ENCODE assay signal across 12 cellular contexts in genomic region chr1:16011936-16012589, GRCh38. TPM values are rescaled to one million over a fixed set of nuclear protein-coding genes. Genes with fewer than 3 reads are reported as not detected.
DNase-seq lines count a peak whose midpoint lies in the region; ATAC-seq lines count a peak whose summit lies in the region.
"Had no signal": no experiment of that assay in that cellular context is flagged by ENCODE, and none has a peak within 500 bp of the region (broad histone marks: within the 10 kb centered on the region; RNA-seq: fewer than 3 reads in every experiment).

No MANE protein-coding gene starts in this region.

- peak overlapping the region; percentile 18 for H3K9ac ChIP-seq in HUES6 (ENCODE audit: low read length)

- no peaks in the 10 kb centered on the region for H3K36me3 ChIP-seq in HUES6 (ENCODE audit: control insufficient read depth, insufficient read depth, low read length)
- H3K36me3 ChIP-seq: SJCRH30 had no signal

- no peak for ATAC-seq in stimulated activated memory B cell treated with anti-CD40 and anti-IgM and Interleukin-4, amounts not matched to agents 10 μg/mL and 1 μg/mL and 100 μg/mL, for 72 hours
- ATAC-seq in GM18909 (IDR thresholded peaks at IDR 0.05; ENCODE audit: poor library complexity, unreplicated experiment), result no peak

- no peak overlapping the region for H3K27ac Mint-ChIP-seq in activated naive CD8-positive, alpha-beta T cell treated with anti-CD3 and anti-CD28 coated beads for 36 hours
- H3K27ac Mint-ChIP-seq in immature natural killer cell, result peak overlapping the region in 3 of 6 donors; percentile 30 to 53 (median 31)
- peak overlapping the region; percentile 70 for H3K27ac Mint-ChIP-seq in stimulated activated memory B cell treated with anti-CD40 and anti-IgM and Interleukin-4, amounts not matched to agents 10 μg/mL and 1 μg/mL and 100 μg/mL, for 72 hours
- H3K27ac Mint-ChIP-seq: activated naive CD4-positive, alpha-beta T cell treated with anti-CD3 and anti-CD28 coated beads, Interleukin-2, amount 10 ng/mL, durations not matched to agents 7 days and 5 days had no signal

- H3K36me3 Mint-ChIP-seq in activated naive CD8-positive, alpha-beta T cell treated with anti-CD3 and anti-CD28 coated beads for 36 hours, result no peaks in the 10 kb centered on the region
- no peaks in the 10 kb centered on the region for H3K36me3 Mint-ChIP-seq in immature natural killer cell
- H3K36me3 Mint-ChIP-seq in stimulated activated memory B cell treated with anti-CD40 and anti-IgM and Interleukin-4, amounts not matched to agents 10 μg/mL and 1 μg/mL and 100 μg/mL, for 72 hours, result no peaks in the 10 kb centered on the region
- H3K36me3 Mint-ChIP-seq: activated naive CD4-positive, alpha-beta T cell treated with anti-CD3 and anti-CD28 coated beads, Interleukin-2, amount 10 ng/mL, durations not matched to agents 7 days and 5 days; type B pancreatic cell had no signal

- peaks cover 43% of the 10 kb centered on the region for H3K4me1 ChIP-seq in HUES6 (ENCODE audit: control insufficient read depth, insufficient read depth, low read length)

- H3K9me3 Mint-ChIP-seq in activated naive CD8-positive, alpha-beta T cell treated with anti-CD3 and anti-CD28 coated beads for 36 hours, result no peaks in the 10 kb centered on the region
- H3K9me3 Mint-ChIP-seq in immature natural killer cell, result no peaks in the 10 kb centered on the region
- H3K9me3 Mint-ChIP-seq in stimulated activated memory B cell treated with anti-CD40 and anti-IgM and Interleukin-4, amounts not matched to agents 10 μg/mL and 1 μg/mL and 100 μg/mL, for 72 hours, result no peaks in the 10 kb centered on the region
- H3K9me3 Mint-ChIP-seq: activated naive CD4-positive, alpha-beta T cell treated with anti-CD3 and anti-CD28 coated beads, Interleukin-2, amount 10 ng/mL, durations not matched to agents 7 days and 5 days; type B pancreatic cell had no signal

- peak overlapping the region; percentile 36 for H3K4me3 ChIP-seq in HUES6 (ENCODE audit: low read depth, low read length)
- H3K4me3 ChIP-seq: SJCRH30 had no signal

- peak overlapping the region; percentile 53 for H3K4me3 Mint-ChIP-seq in activated naive CD8-positive, alpha-beta T cell treated with anti-CD3 and anti-CD28 coated beads for 36 hours
- peak overlapping the region; percentile 50 to 66 (median 57) for H3K4me3 Mint-ChIP-seq in immature natural killer cell
- H3K4me3 Mint-ChIP-seq in stimulated activated memory B cell treated with anti-CD40 and anti-IgM and Interleukin-4, amounts not matched to agents 10 μg/mL and 1 μg/mL and 100 μg/mL, for 72 hours, result peak overlapping the region; percentile 56
- H3K4me3 Mint-ChIP-seq: activated naive CD4-positive, alpha-beta T cell treated with anti-CD3 and anti-CD28 coated beads, Interleukin-2, amount 10 ng/mL, durations not matched to agents 7 days and 5 days; type B pancreatic cell had no signal

- peaks cover 7% of the 10 kb centered on the region for H3K4me1 Mint-ChIP-seq in activated naive CD8-positive, alpha-beta T cell treated with anti-CD3 and anti-CD28 coated beads for 36 hours
- H3K4me1 Mint-ChIP-seq in immature natural killer cell, result peaks cover 7% of the 10 kb centered on the region in 2 donors
- peaks cover 47% of the 10 kb centered on the region for H3K4me1 Mint-ChIP-seq in stimulated activated memory B cell treated with anti-CD40 and anti-IgM and Interleukin-4, amounts not matched to agents 10 μg/mL and 1 μg/mL and 100 μg/mL, for 72 hours

- DNase-seq in activated naive CD8-positive, alpha-beta T cell treated with anti-CD3 and anti-CD28 coated beads for 36 hours, result no peak
- no peak for DNase-seq in immature natural killer cell
- no peak for DNase-seq in NCI-H1417 (lab: John Stamatoyannopoulos, UW)
- DNase-seq in NCI-H1930 (lab: John Stamatoyannopoulos, UW), result no peak
- no peak for DNase-seq in NAMALWA (ENCODE audit: low spot score)
- DNase-seq: SJCRH30 had no signal

- peak overlapping the region; percentile 92; the same call in 1 of the 2 replicates for H3K27ac ChIP-seq in HUES6 (ENCODE audit: low read depth, low read length)
- H3K27ac ChIP-seq: SJCRH30 had no signal

- H3K27me3 Mint-ChIP-seq in activated naive CD8-positive, alpha-beta T cell treated with anti-CD3 and anti-CD28 coated beads for 36 hours, result peaks cover 15% of the 10 kb centered on the region
- H3K27me3 Mint-ChIP-seq in immature natural killer cell (ENCODE audit: low read depth in 3 of 3), result peaks cover 1 to 3% (median 2%) of the 10 kb centered on the region in 3 donors
- H3K27me3 Mint-ChIP-seq in stimulated activated memory B cell treated with anti-CD40 and anti-IgM and Interleukin-4, amounts not matched to agents 10 μg/mL and 1 μg/mL and 100 μg/mL, for 72 hours, result peaks cover 13% of the 10 kb centered on the region
- H3K27me3 Mint-ChIP-seq: type B pancreatic cell had no signal

- H3K9me3 ChIP-seq in HUES6 (ENCODE audit: control insufficient read depth, insufficient read depth, low read depth, low read length), result no peaks in the 10 kb centered on the region
- H3K9me3 ChIP-seq: SJCRH30 had no signal

- H3K27me3 ChIP-seq in HUES6 (ENCODE audit: control insufficient read depth, insufficient read depth, low read length), result no peaks in the 10 kb centered on the region
- H3K27me3 ChIP-seq: SJCRH30 had no signal

RNA-seq across cellular contexts. Expression of gene HSPB7, which starts 5.8 kb away (rescaled TPM):
- total RNA-seq in activated naive CD8-positive, alpha-beta T cell treated with anti-CD3 and anti-CD28 coated beads for 36 hours, result not detected
- polyA plus RNA-seq in immature natural killer cell, result not detected

RNA-seq across cellular contexts. Expression of gene SRARP, which starts 8.0 kb away (rescaled TPM):
- not detected for total RNA-seq in activated naive CD8-positive, alpha-beta T cell treated with anti-CD3 and anti-CD28 coated beads for 36 hours
- polyA plus RNA-seq in immature natural killer cell, result not detected
- total RNA-seq: omental fat pad, SJCRH30 had no signal

RNA-seq across cellular contexts. Expression of gene CLCNKA, which starts 9.8 kb away (rescaled TPM):
- not detected for total RNA-seq in activated naive CD8-positive, alpha-beta T cell treated with anti-CD3 and anti-CD28 coated beads for 36 hours
- polyA plus RNA-seq in immature natural killer cell, result not detected

RNA-seq across cellular contexts. Expression of gene CLCNKB, which starts 31.5 kb away (rescaled TPM):
- not detected for total RNA-seq in activated naive CD8-positive, alpha-beta T cell treated with anti-CD3 and anti-CD28 coated beads for 36 hours
- polyA plus RNA-seq in immature natural killer cell, result not detected
- total RNA-seq: SJCRH30 had no signal

RNA-seq across cellular contexts. Expression of gene ZBTB17, which starts 36.2 kb away (rescaled TPM):
- total RNA-seq in activated naive CD8-positive, alpha-beta T cell treated with anti-CD3 and anti-CD28 coated beads for 36 hours, result 10 to 100 TPM; 52.3 to 56.1 TPM
- 10 to 100 TPM in 1 of 3 donors, 1 to 10 TPM in 2; 6.1 to 21.4 (median 7.0) TPM for polyA plus RNA-seq in immature natural killer cell
